ENCODE assay signal across 1 cellular context in genomic region chr1:162709132-162709860, GRCh38.
TF ChIP-seq lines count a peak whose summit lies in the region.

No MANE protein-coding gene starts in this region.

TF ChIP-seq in K562, 482 proteins besides CTCF, POLR2A, EP300 and RAD21 (continued from another document):
- TF ChIP-seq HMBOX1 (IDR thresholded peaks at IDR 0.05) (peak; percentile 32; the same call in 1 of the 2 replicates), FOSL1 (tag; conservative IDR thresholded peaks at IDR 0.05) (0 out of 2 replicates have a peak, but pooled peaks have one; percentile 42), JUND (IDR thresholded peaks at IDR 0.05; ENCODE audit: borderline replicate concordance, low read depth, low read length) (no peak), JUND (tag; IDR thresholded peaks at IDR 0.05; ENCODE audit: borderline replicate concordance, low read depth, low read length) (peak; percentile 18; the same call in 1 of the 3 replicates), SNIP1 (IDR thresholded peaks at IDR 0.05; ENCODE audit: low read depth) (no peak), ZNF77 (CRISPR knock-in tag; IDR thresholded peaks at IDR 0.05) (no peak), VEZF1 (CRISPR knock-in tag; IDR thresholded peaks at IDR 0.05) (0 out of 2 replicates have a peak, but pooled peaks have one; percentile 12), CBFA2T3 (IDR thresholded peaks at IDR 0.05) (peak; percentile 56), ARID1B (IDR thresholded peaks at IDR 0.05) (peak; percentile 35; the same call in 1 of the 2 replicates)
